1 cellular context compared by ENCODE assay signal in genomic region chr11:1748467-1749019, GRCh38.
A peak's percentile ranks its signal among the peaks of the same experiment; 100 is the strongest.
TF ChIP-seq lines count a peak whose summit lies in the region.

No MANE protein-coding gene starts in this region.

TF ChIP-seq in H1, 55 proteins besides CTCF, POLR2A, EP300 and RAD21:
- TF ChIP-seq KDM4A (IDR thresholded peaks at IDR 0.05; ENCODE audit: low read depth, low read length, severe bottlenecking) (peak; percentile 56), GTF2F1 (IDR thresholded peaks at IDR 0.05; ENCODE audit: borderline replicate concordance, low read depth, low read length) (no peak), CEBPB (IDR thresholded peaks at IDR 0.05; ENCODE audit: low read depth, low read length) (no peak), EZH2 (IDR thresholded peaks at IDR 0.05; ENCODE audit: low read depth, low read length, severe bottlenecking) (peak; percentile 74), SP1 (IDR thresholded peaks at IDR 0.05; ENCODE audit: low read depth, low read length) (no peak), SUZ12 (IDR thresholded peaks at IDR 0.05; ENCODE audit: low read length) (peak; percentile 78), SRF (IDR thresholded peaks at IDR 0.05; ENCODE audit: low read depth, low read length) (no peak)
